22 cellular contexts compared by ENCODE assay signal in the genomic region with DNA sequence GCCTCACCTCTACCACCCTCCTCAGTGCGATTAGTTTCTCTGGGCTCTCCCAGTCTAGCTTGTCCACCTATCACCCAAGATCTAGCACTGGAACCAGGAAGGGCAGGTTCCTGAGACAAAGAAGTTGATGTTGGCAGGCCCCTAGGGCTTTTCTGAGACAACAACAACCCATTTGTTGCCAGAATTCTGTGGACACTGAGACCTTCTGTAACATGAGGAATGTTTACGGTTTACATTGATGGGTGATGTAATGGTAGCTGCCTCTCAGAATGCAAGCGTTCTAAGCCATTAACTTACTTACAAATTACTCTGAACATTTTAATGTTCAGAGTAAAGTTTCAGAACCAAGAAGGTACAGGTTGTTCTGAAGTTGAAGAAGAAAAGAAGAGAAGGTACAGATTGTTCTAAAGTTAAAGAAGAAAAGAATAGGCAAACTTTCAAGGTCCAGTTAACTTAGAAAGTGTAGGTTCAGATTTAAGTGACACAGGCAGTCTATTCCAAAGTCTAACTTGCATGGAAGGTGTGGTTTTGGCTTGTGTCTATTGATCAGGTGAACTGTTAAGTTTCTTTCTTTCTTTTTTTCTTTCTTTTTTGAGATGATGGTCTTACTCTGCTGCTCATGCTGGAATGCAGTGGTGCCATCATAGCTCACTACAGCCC. TPM values are rescaled to one million over a fixed set of nuclear protein-coding genes. Genes with fewer than 3 reads are reported as not detected.
DNase-seq lines count a peak whose midpoint lies in the region; ATAC-seq, FAIRE-seq and TF ChIP-seq lines count a peak whose summit lies in the region.
"Had no signal": no experiment of that assay in that cellular context is flagged by ENCODE, and none has a peak within 500 bp of the region (broad histone marks: within the 10 kb centered on the region; RNA-seq: fewer than 3 reads in every experiment).

No MANE protein-coding gene starts in this region.

- peaks cover 6% of the 10 kb centered on the region for H3K27me3 Mint-ChIP-seq in HFFc6 (ENCODE audit: insufficient read depth)
- H3K27me3 Mint-ChIP-seq: T-cell had no signal

- no peaks in the 10 kb centered on the region for H3K9me3 ChIP-seq in PC-3 (ENCODE audit: low read length)
- H3K9me3 ChIP-seq: SK-N-SH had no signal

- peaks cover 41% of the 10 kb centered on the region for H3K4me1 Mint-ChIP-seq in HFFc6 (ENCODE audit: low read depth)

- H3K4me3 Mint-ChIP-seq in HFFc6 = no peak overlapping the region
- H3K4me3 Mint-ChIP-seq: T-cell had no signal

- POLR2A ChIA-PET in PC-3 (lab: Charles Lee; ENCODE audit: unreplicated experiment) = no interaction called here

- CTCF ChIA-PET in PC-3 (lab: Charles Lee) = no interaction called here

- H3K36me3 ChIP-seq in PC-3 (ENCODE audit: low read depth, low read length) = no peaks in the 10 kb centered on the region

- H3K4me1 ChIP-seq in PC-3 (ENCODE audit: insufficient read depth, low read length) = peaks cover 34% of the 10 kb centered on the region

- BruUV-seq in PC-3 (replicated peaks; lab: Mats Ljungman, UMichigan) = no TSS peak

- no peak overlapping the region for H3K4me3 ChIP-seq in PC-3 (ENCODE audit: low read length)
- H3K4me3 ChIP-seq in epithelial cell of esophagus (ENCODE audit: low read length) = no peak overlapping the region
- H3K4me3 ChIP-seq: GM12878 had no signal

- no peaks in the 10 kb centered on the region for H4K20me1 ChIP-seq in PC-3 (ENCODE audit: low read length)

- TF ChIP-seq CTCF in PC-3 (conservative IDR thresholded peaks at IDR 0.05; ENCODE audit: low read depth, low read length) = no peak
- TF ChIP-seq CTCF in epithelial cell of esophagus (IDR thresholded peaks at IDR 0.05; ENCODE audit: insufficient read depth, low read depth, low read length, missing control alignments) = no peak
- no peak for TF ChIP-seq CTCF in HFFc6 (IDR thresholded peaks at IDR 0.05)

- no peak for FAIRE-seq in HTR-8/SVneo (lab: Jason Lieb, UNC)
- FAIRE-seq: GM12878, GM19239 had no signal

- H3K9me2 ChIP-seq in PC-3 (replicated peaks; ENCODE audit: low read length) = no peaks in the 10 kb centered on the region
- H3K9me2 ChIP-seq: SK-N-SH had no signal

- H3K9ac ChIP-seq in PC-3 (ENCODE audit: low read length) = no peak overlapping the region
- H3K9ac ChIP-seq: KMS-11, SK-N-SH had no signal

- DNase-seq in ELF-1 (ENCODE audit: low read depth, low spot score) (peak; percentile 70), PC-3 (peak; percentile 62), epithelial cell of esophagus (ENCODE audit: low read depth) (peak; percentile 6), renal cortical epithelial cell (ENCODE audit: low read depth) (peak; percentile 25), HFFc6 (no peak), HTR-8/SVneo (ENCODE audit: insufficient read length, low spot score) (no peak), HPDE6-E6E7 (ENCODE audit: extremely low spot score) (no peak)
- DNase-seq in stimulated activated CD4-positive, alpha-beta T cell treated with anti-CD3 and anti-CD28 coated beads, Interleukin-4, amount 100 ng/mL, for 4 hours = no peak
- DNase-seq: GOT3, NCI-H1048, NCI-H1436, NCI-H2029, NCI-H2171 treated with DMSO at 0.1 percent for 48 hours, NCI-H446, SHP77, SK-N-SH, T-cell had no signal

- peaks cover 4% of the 10 kb centered on the region for H3F3A ChIP-seq in PC-3 (ENCODE audit: low read length, unreplicated experiment)

- H3K4me2 ChIP-seq in PC-3 (ENCODE audit: low read length) = no peak overlapping the region
- H3K4me2 ChIP-seq: KMS-11, SK-N-SH had no signal

- no peak for ATAC-seq in PC-3
- ATAC-seq: GM12878, HCT116, T-cell had no signal

- H3K36me3 Mint-ChIP-seq in HFFc6 (ENCODE audit: low read depth) = peaks cover 6% of the 10 kb centered on the region
- H3K36me3 Mint-ChIP-seq: T-cell had no signal

- H3K27ac ChIP-seq in PC-3 (ENCODE audit: low read length) = no peak overlapping the region
- H3K27ac ChIP-seq: KMS-11 had no signal

- H3K9me3 Mint-ChIP-seq in HFFc6 = no peaks in the 10 kb centered on the region
- H3K9me3 Mint-ChIP-seq: T-cell had no signal

- no peak overlapping the region for H3K27ac Mint-ChIP-seq in HFFc6
- H3K27ac Mint-ChIP-seq: T-cell had no signal

- H3K27me3 ChIP-seq in PC-3 (ENCODE audit: low read length) = no peaks in the 10 kb centered on the region

- intact Hi-C loops in PC-3 (cut with micrococcal nuclease) = no loop called here

- H2AFZ ChIP-seq in PC-3 (ENCODE audit: low read length) = no peak overlapping the region

- H3K79me2 ChIP-seq in PC-3 (ENCODE audit: low read length) = peaks cover 11% of the 10 kb centered on the region

RNA-seq across cellular contexts. Expression of a gene that starts 3.7 kb away (rescaled TPM):
- total RNA-seq in PC-3 (2014; rRNA removed) = 15.4 and 18.1 TPM in 2 replicates
- total RNA-seq in renal cortical epithelial cell = 32.0 and 46.3 TPM in 2 replicates
- 10 to 100 TPM; 20.5 to 27.3 (median 23.8) TPM for total RNA-seq in HFFc6 (2021; fragmentation: NEBNext Ultra II Directional; extraction: Animal tissue kit (Norgen Biotek cat#: 25700))

RNA-seq across cellular contexts. Expression of a gene that starts 5.3 kb away (rescaled TPM):
- total RNA-seq in PC-3 (2014; rRNA removed) = 0.18 TPM in 1 of 2 replicates, not detected in the other
- total RNA-seq in renal cortical epithelial cell = 0.65 TPM in 1 of 2 replicates, not detected in the other
- total RNA-seq in HFFc6 (2021; fragmentation: NEBNext Ultra II Directional; extraction: Animal tissue kit (Norgen Biotek cat#: 25700)) = under 1 TPM in 2 of 6 experiments, not detected in 4; 0.07 to 0.12 TPM
- total RNA-seq: GM12878 had no signal

RNA-seq across cellular contexts. Expression of a gene that starts 58.7 kb away (rescaled TPM):
- total RNA-seq in PC-3 (2014; rRNA removed) (not detected in 2 replicates), renal cortical epithelial cell (not detected in 2 replicates)
- not detected for total RNA-seq in HFFc6 (2021; fragmentation: NEBNext Ultra II Directional; extraction: Animal tissue kit (Norgen Biotek cat#: 25700))
- total RNA-seq: M059J had no signal

Comparison
In these comparisons a context has a peak if more than half of its experiments do, and no peak if none do; other contexts are left out.
1. DNase-seq: peak in ELF-1 (single experiment), PC-3 (single experiment), epithelial cell of esophagus (single experiment) and renal cortical epithelial cell (single experiment); none in HFFc6 (single experiment), HTR-8/SVneo (single experiment), HPDE6-E6E7 (single experiment) and stimulated activated CD4-positive, alpha-beta T cell treated with anti-CD3 and anti-CD28 coated beads, Interleukin-4, amount 100 ng/mL, for 4 hours (0 of 2).